ENCODE assay signal across 8 cellular contexts in genomic region chr1:40709100-40709801, GRCh38. TPM values are rescaled to one million over a fixed set of nuclear protein-coding genes. Genes with fewer than 3 reads are reported as not detected.
A peak's percentile ranks its signal among the peaks of the same experiment; 100 is the strongest.
DNase-seq lines count a peak whose midpoint lies in the region; ATAC-seq, FAIRE-seq and TF ChIP-seq lines count a peak whose summit lies in the region.

No MANE protein-coding gene starts in this region.

- peak; percentile 96 for FAIRE-seq in GM12891 (lab: Jason Lieb, UNC)
- peak; percentile 81 for FAIRE-seq in astrocyte (lab: Jason Lieb, UNC)
- peak; percentile 76 for FAIRE-seq in urothelium cell line (lab: Jason Lieb, UNC)

- DNase-seq in GM12891 (ENCODE audit: insufficient read length, low spot score) (peak; percentile 34), NCI-H128 (lab: John Stamatoyannopoulos, UW; ENCODE audit: unreplicated experiment) (peak; percentile 85), astrocyte (ENCODE audit: low read depth) (peak; percentile 98), right cardiac atrium (peak; percentile 70 to 79 (median 71)), pulmonary artery endothelial cell (ENCODE audit: low read depth, low spot score) (peak; percentile 78), urothelium cell line (ENCODE audit: low spot score) (peak; percentile 87)

- no peak for TF ChIP-seq CTCF in astrocyte (IDR thresholded peaks at IDR 0.05; ENCODE audit: insufficient read depth, low read depth, low read length)

- peaks cover 92% of the 10 kb centered on the region for H3K79me2 ChIP-seq in astrocyte (ENCODE audit: insufficient read depth, low read length)

- no peaks in the 10 kb centered on the region for H3K36me3 ChIP-seq in astrocyte (ENCODE audit: insufficient read depth, low read length)

- intact Hi-C loops in right cardiac atrium (cut with DNase I) = no loop called here

- peak overlapping the region; percentile 25 for H2AFZ ChIP-seq in astrocyte (ENCODE audit: low read depth, low read length)

- under 1% methylated on average over 10 of the region's 10 CpGs for WGBS in right cardiac atrium

- H3K4me1 ChIP-seq in astrocyte (ENCODE audit: insufficient read depth, low read length) (peaks cover 17% of the 10 kb centered on the region), right cardiac atrium (ENCODE audit: control insufficient read depth, insufficient read depth, low read length) (peaks cover 7% of the 10 kb centered on the region)

- TF ChIP-seq POLR2A in GM12891 (IDR thresholded peaks at IDR 0.05; ENCODE audit: low read depth, low read length) = peak; percentile 72

- H4K20me1 ChIP-seq in astrocyte (ENCODE audit: insufficient read depth, low read length) = peaks cover 12% of the 10 kb centered on the region

- H3K9me3 Mint-ChIP-seq in T-helper 1 cell treated with Interleukin-12 subunit alpha and Interleukin-12 subunit beta and Interleukin-4 antibody, amounts not matched to agents 30 μg/mL and 1 μg/mL, for 36 hours = no peaks in the 10 kb centered on the region
- peaks cover under 1% of the 10 kb centered on the region for H3K9me3 Mint-ChIP-seq in astrocyte (ENCODE audit: unreplicated experiment)

- peaks cover 55% of the 10 kb centered on the region for H3K4me1 Mint-ChIP-seq in T-helper 1 cell treated with Interleukin-12 subunit alpha and Interleukin-12 subunit beta and Interleukin-4 antibody, amounts not matched to agents 30 μg/mL and 1 μg/mL, for 36 hours (ENCODE audit: low read depth)
- peaks cover 33% of the 10 kb centered on the region for H3K4me1 Mint-ChIP-seq in astrocyte (ENCODE audit: low read depth, unreplicated experiment)

- no peaks in the 10 kb centered on the region for H3K27me3 Mint-ChIP-seq in T-helper 1 cell treated with Interleukin-12 subunit alpha and Interleukin-12 subunit beta and Interleukin-4 antibody, amounts not matched to agents 30 μg/mL and 1 μg/mL, for 36 hours (ENCODE audit: low read depth)
- H3K27me3 Mint-ChIP-seq in astrocyte (ENCODE audit: low read depth, unreplicated experiment) = no peaks in the 10 kb centered on the region

- peak overlapping the region; percentile 87 for H3K27ac Mint-ChIP-seq in T-helper 1 cell treated with Interleukin-12 subunit alpha and Interleukin-12 subunit beta and Interleukin-4 antibody, amounts not matched to agents 30 μg/mL and 1 μg/mL, for 36 hours
- peak overlapping the region; percentile 97 for H3K27ac Mint-ChIP-seq in astrocyte (ENCODE audit: unreplicated experiment)

- peak overlapping the region; percentile 77 for H3K27ac ChIP-seq in astrocyte (ENCODE audit: low read depth, low read length)
- H3K27ac ChIP-seq in right cardiac atrium (ENCODE audit: low read length) = peak overlapping the region; percentile 94

- H3K27me3 ChIP-seq in astrocyte (ENCODE audit: insufficient read depth, low read length) (no peaks in the 10 kb centered on the region), right cardiac atrium (ENCODE audit: control insufficient read depth, insufficient read depth) (no peaks in the 10 kb centered on the region)

- peak overlapping the region; percentile 85 for H3K4me3 ChIP-seq in astrocyte (ENCODE audit: insufficient read depth, low read depth, low read length)
- peak overlapping the region; percentile 89 for H3K4me3 ChIP-seq in right cardiac atrium (ENCODE audit: low read length)

- peak overlapping the region; percentile 84 for H3K9ac ChIP-seq in astrocyte (ENCODE audit: low read length)

- H3K9me3 ChIP-seq in astrocyte (ENCODE audit: insufficient read depth, low read depth, low read length) = no peaks in the 10 kb centered on the region
- H3K9me3 ChIP-seq in right cardiac atrium (ENCODE audit: control insufficient read depth, low read length) = no peaks in the 10 kb centered on the region

- H3K36me3 Mint-ChIP-seq in T-helper 1 cell treated with Interleukin-12 subunit alpha and Interleukin-12 subunit beta and Interleukin-4 antibody, amounts not matched to agents 30 μg/mL and 1 μg/mL, for 36 hours (ENCODE audit: low read depth) = peaks cover 19% of the 10 kb centered on the region
- H3K36me3 Mint-ChIP-seq in astrocyte (ENCODE audit: low read depth, unreplicated experiment) = peaks cover 2% of the 10 kb centered on the region

- peak overlapping the region; percentile 89 for H3K4me3 Mint-ChIP-seq in T-helper 1 cell treated with Interleukin-12 subunit alpha and Interleukin-12 subunit beta and Interleukin-4 antibody, amounts not matched to agents 30 μg/mL and 1 μg/mL, for 36 hours
- H3K4me3 Mint-ChIP-seq in astrocyte (ENCODE audit: unreplicated experiment) = peak overlapping the region; percentile 93

- H3K4me2 ChIP-seq in astrocyte (ENCODE audit: low read length) = peak overlapping the region; percentile 88

- ATAC-seq in HG02678 (IDR thresholded peaks at IDR 0.05; ENCODE audit: unreplicated experiment) (peak; percentile 94), right cardiac atrium (peak; percentile 95)

TF ChIP-seq in GM12891, 5 proteins besides CTCF, POLR2A, EP300 and RAD21:
- TF ChIP-seq SPI1 (IDR thresholded peaks at IDR 0.05; ENCODE audit: low read depth, low read length) (peak; percentile 92), POLR2AphosphoS5 (IDR thresholded peaks at IDR 0.05; ENCODE audit: low read depth, low read length) (peak; percentile 67; the same call in 1 of the 2 replicates), TAF1 (IDR thresholded peaks at IDR 0.05; ENCODE audit: low read depth, low read length) (no peak), PAX5 (IDR thresholded peaks at IDR 0.05; ENCODE audit: insufficient read depth, low read length, severe bottlenecking) (no peak)

RNA-seq across cellular contexts. Expression of gene NFYC, which starts 17.7 kb away (rescaled TPM):
- 33.9 TPM for polyA plus RNA-seq in GM12891 (2012; ENCODE audit: low read depth, missing spikeins)
- total RNA-seq in astrocyte (48.4 and 51.1 TPM in 2 replicates), right cardiac atrium (10 to 100 TPM; 70.6 to 82.6 (median 78.9) TPM), pulmonary artery endothelial cell (15.0 and 24.0 TPM in 2 replicates)
- 63.6 TPM for polyA plus RNA-seq in right cardiac atrium

RNA-seq across cellular contexts. Expression of gene RIMS3, which starts 43.8 kb away (rescaled TPM):
- 0.13 TPM for polyA plus RNA-seq in GM12891 (2012; ENCODE audit: low read depth, missing spikeins)
- total RNA-seq in astrocyte (4.3 and 4.9 TPM in 2 replicates), right cardiac atrium (1 to 10 TPM; 4.3 to 4.8 (median 4.5) TPM), pulmonary artery endothelial cell (0.20 and 0.21 TPM in 2 replicates)
- polyA plus RNA-seq in right cardiac atrium = 1.5 TPM

Comparison
In these comparisons a context has a peak if more than half of its experiments do, and no peak if none do; other contexts are left out.
1. Peak in every context shown above with its lines: DNase-seq, ATAC-seq, H3K4me3 ChIP-seq and H3K27ac ChIP-seq.
2. DNase-seq: peak in every context shown above with its lines; median percentile 98 in astrocyte; 87 in urothelium cell line; 85 in NCI-H128; 78 in pulmonary artery endothelial cell; 71 in right cardiac atrium; 34 in GM12891.